27 cellular contexts compared by ENCODE assay signal in genomic region chr7:95327356-95327755, GRCh38. TPM values are rescaled to one million over a fixed set of nuclear protein-coding genes. Genes with fewer than 3 reads are reported as not detected.
"Had no signal": no experiment of that assay in that cellular context is flagged by ENCODE, and none has a peak within 500 bp of the region (broad histone marks: within the 10 kb centered on the region; RNA-seq: fewer than 3 reads in every experiment).

No MANE protein-coding gene starts in this region.

- H3K4me3 ChIP-seq: ascending aorta, esophagus muscularis mucosa, left ventricle myocardium inferior, neural progenitor cell, smooth muscle cell, transverse colon had no signal

- DNase-seq: activated CD4-positive, alpha-beta T cell treated with anti-CD3 and anti-CD28 coated beads for 1 hour; activated CD4-positive, alpha-beta T cell treated with anti-CD3 and anti-CD28 coated beads, Interleukin-2, amount 50 U/mL, for 1 hour; activated CD8-positive, alpha-beta T cell treated with anti-CD3 and anti-CD28 coated beads, Interleukin-2, amount 10 ng/mL, durations not matched to agents 7 days and 5 days; activated gamma-delta T cell treated with Interleukin-2 at 50 U/mL for 16 hours; activated T-cell treated with anti-CD3 and anti-CD28 coated beads, Interleukin-2, amount 50 U/mL, for 1 hour; left ventricle myocardium inferior; naive thymus-derived CD8-positive, alpha-beta T cell; posterior cingulate gyrus; stimulated activated CD4-positive, alpha-beta T cell treated with anti-CD3 and anti-CD28 coated beads, Interleukin-15, amount 100 ng/mL, for 24 hours; stimulated activated CD8-positive, alpha-beta memory T cell treated with anti-CD3 and anti-CD28 coated beads, Interleukin-4, amount 100 ng/mL, for 48 hours; stimulated activated naive B cell treated with anti-CD40 and anti-IgM and Interleukin-4, amounts not matched to agents 10 μg/mL and 1 μg/mL and 100 μg/mL, for 72 hours; transverse colon had no signal

- H3K36me3 Mint-ChIP-seq: activated naive CD4-positive, alpha-beta T cell treated with anti-CD3 and anti-CD28 coated beads, Interleukin-2, amount 50 U/mL, for 24 hours; mesothelial cell of epicardium; neural progenitor cell; stimulated activated naive B cell treated with anti-CD40 and anti-IgM and Interleukin-4, amounts not matched to agents 10 μg/mL and 1 μg/mL and 100 μg/mL, for 72 hours had no signal

- H3K9me3 ChIP-seq: ascending aorta, esophagus muscularis mucosa, left ventricle myocardium inferior, transverse colon had no signal

- H3K9ac ChIP-seq: neural progenitor cell had no signal

- FAIRE-seq: colon, TTC549, urothelium cell line had no signal

- H3K4me2 ChIP-seq: neural progenitor cell, smooth muscle cell had no signal

- H3K4me1 Mint-ChIP-seq: mesothelial cell of epicardium had no signal

- H3K27ac Mint-ChIP-seq: activated CD8-positive, alpha-beta T cell treated with anti-CD3 and anti-CD28 coated beads, Interleukin-2, amount 10 ng/mL, durations not matched to agents 7 days and 5 days; activated naive CD4-positive, alpha-beta T cell treated with anti-CD3 and anti-CD28 coated beads, Interleukin-2, amount 50 U/mL, for 24 hours; mesothelial cell of epicardium; neural progenitor cell; stimulated activated naive B cell treated with anti-CD40 and anti-IgM and Interleukin-4, amounts not matched to agents 10 μg/mL and 1 μg/mL and 100 μg/mL, for 72 hours had no signal

- H3K4me1 ChIP-seq: ascending aorta, esophagus muscularis mucosa, left ventricle myocardium inferior had no signal

- H2AFZ ChIP-seq: neural progenitor cell had no signal

- H3K36me3 ChIP-seq: ascending aorta, esophagus muscularis mucosa, left ventricle myocardium inferior, neural progenitor cell, transverse colon had no signal

- H3K4me3 Mint-ChIP-seq: activated CD8-positive, alpha-beta T cell treated with anti-CD3 and anti-CD28 coated beads, Interleukin-2, amount 10 ng/mL, durations not matched to agents 7 days and 5 days; activated naive CD4-positive, alpha-beta T cell treated with anti-CD3 and anti-CD28 coated beads, Interleukin-2, amount 50 U/mL, for 24 hours; central memory CD8-positive, alpha-beta T cell; mesothelial cell of epicardium; naive thymus-derived CD8-positive, alpha-beta T cell; neural progenitor cell; stimulated activated naive B cell treated with anti-CD40 and anti-IgM and Interleukin-4, amounts not matched to agents 10 μg/mL and 1 μg/mL and 100 μg/mL, for 72 hours had no signal

- H3K9me3 Mint-ChIP-seq: activated naive CD4-positive, alpha-beta T cell treated with anti-CD3 and anti-CD28 coated beads, Interleukin-2, amount 50 U/mL, for 24 hours; central memory CD8-positive, alpha-beta T cell; neural progenitor cell had no signal

- H3K27ac ChIP-seq: ascending aorta, esophagus muscularis mucosa, left ventricle myocardium inferior, neural progenitor cell, transverse colon had no signal

- H3K27me3 ChIP-seq: ascending aorta had no signal

- ATAC-seq: activated CD8-positive, alpha-beta T cell treated with anti-CD3 and anti-CD28 coated beads, Interleukin-2, amount 10 ng/mL, durations not matched to agents 7 days and 5 days; naive thymus-derived CD8-positive, alpha-beta T cell; sciatic nerve; stimulated activated naive B cell treated with anti-CD40 and anti-IgM and Interleukin-4, amounts not matched to agents 10 μg/mL and 1 μg/mL and 100 μg/mL, for 72 hours had no signal

RNA-seq across cellular contexts. Expression of gene PON1, which starts 3.0 kb away (rescaled TPM):
- total RNA-seq: activated CD8-positive, alpha-beta T cell treated with anti-CD3 and anti-CD28 coated beads, Interleukin-2, amount 10 ng/mL, durations not matched to agents 7 days and 5 days; ascending aorta; esophagus muscularis mucosa; fibroblast of villous mesenchyme; glomerular endothelial cell; left ventricle myocardium inferior; lung microvascular endothelial cell; mesothelial cell of epicardium; naive thymus-derived CD8-positive, alpha-beta T cell; sciatic nerve; smooth muscle cell; temporal lobe had no signal
- polyA plus RNA-seq: naive thymus-derived CD8-positive, alpha-beta T cell; smooth muscle cell had no signal
